ENCODE assay signal across 28 cellular contexts in genomic region chr14:103581954-103582703, GRCh38. TPM values are rescaled to one million over a fixed set of nuclear protein-coding genes. Genes with fewer than 3 reads are reported as not detected.
DNase-seq lines count a peak whose midpoint lies in the region; ATAC-seq and TF ChIP-seq lines count a peak whose summit lies in the region.
"Had no signal": no experiment of that assay in that cellular context is flagged by ENCODE, and none has a peak within 500 bp of the region (broad histone marks: within the 10 kb centered on the region; RNA-seq: fewer than 3 reads in every experiment).

No MANE protein-coding gene starts in this region.

- no peak for TF ChIP-seq RAD21 in SK-N-SH (IDR thresholded peaks at IDR 0.05; ENCODE audit: low read length)

- 92% methylated on average over 26 of the region's 26 CpGs for WGBS in right cardiac atrium
- WGBS in prostate gland, result 57% methylated on average over 21 of the region's 26 CpGs
- 95% methylated on average over 15 of the region's 26 CpGs for WGBS in SK-N-SH (ENCODE audit: low lambda C conversion rate)

- H3K4me2 ChIP-seq in SK-N-SH, result no peak overlapping the region

- H3K27me3 ChIP-seq in right cardiac atrium (ENCODE audit: control insufficient read depth, insufficient read depth) (no peaks in the 10 kb centered on the region), prostate gland (replicated peaks; ENCODE audit: insufficient read depth) (no peaks in the 10 kb centered on the region), SK-N-SH (ENCODE audit: insufficient read depth) (no peaks in the 10 kb centered on the region)
- H3K27me3 ChIP-seq: brain microvascular endothelial cell, gastrocnemius medialis, left lung, MG63 had no signal

- POLR2A ChIA-PET in SK-N-SH (lab: Yijun Ruan, JAX), result no interaction called here

- no peak overlapping the region for H2AFZ ChIP-seq in SK-N-SH (ENCODE audit: low read depth)

- H4K20me1 ChIP-seq in SK-N-SH (ENCODE audit: insufficient read depth), result no peaks in the 10 kb centered on the region; the same call in 1 of the 2 replicates

- TF ChIP-seq EP300 in SK-N-SH (IDR thresholded peaks at IDR 0.05; ENCODE audit: borderline replicate concordance in 1 of 2, low read depth in 1 of 2, low read length in 1 of 2), result no peak

- peak; percentile 38 to 47 for ATAC-seq in right cardiac atrium
- peak; percentile 96 for ATAC-seq in esophagus mucosa
- no peak for ATAC-seq in stimulated activated naive CD8-positive, alpha-beta T cell treated with anti-CD3 and anti-CD28 coated beads, Interleukin-15, Interleukin-2, amounts not matched to agents 100 U/mL and 50 U/mL, for 24 hours
- ATAC-seq in HG02884 (IDR thresholded peaks at IDR 0.05; ENCODE audit: unreplicated experiment), result no peak
- ATAC-seq: gastrocnemius medialis; left lung; naive thymus-derived CD8-positive, alpha-beta T cell had no signal

- peaks cover 58% of the 10 kb centered on the region for H3K79me2 ChIP-seq in SK-N-SH (ENCODE audit: insufficient read depth)

- CTCF ChIA-PET in SK-N-SH (lab: Yijun Ruan, JAX), result no interaction called here

- H3K4me3 ChIP-seq in right cardiac atrium (ENCODE audit: low read length) (no peak overlapping the region), prostate gland (no peak overlapping the region), SK-N-SH (ENCODE audit: low read depth in 2 of 2, low read length in 1 of 2) (no peak overlapping the region)
- H3K4me3 ChIP-seq: gastrocnemius medialis, left lung, MG63, SK-N-MC had no signal

- H3K27ac ChIP-seq in right cardiac atrium (ENCODE audit: low read length) (no peak overlapping the region), prostate gland (peak overlapping the region; percentile 30 to 56), SK-N-SH (ENCODE audit: low read depth in 2 of 2, low read length in 1 of 2) (no peak overlapping the region)
- H3K27ac ChIP-seq: brain microvascular endothelial cell, gastrocnemius medialis, left lung, SK-N-MC had no signal

- peaks cover 11% of the 10 kb centered on the region for H3F3A ChIP-seq in SK-N-SH (replicated peaks; ENCODE audit: insufficient read depth)

- no peak overlapping the region for H3K9ac ChIP-seq in SK-N-SH

- DNase-seq in right cardiac atrium, result no peak
- no peak for DNase-seq in cardiac septum (ENCODE audit: low spot score)
- DNase-seq in prostate gland (ENCODE audit: low spot score), result peak; percentile 69
- no peak for DNase-seq in SK-N-SH
- no peak for DNase-seq in stimulated activated naive CD8-positive, alpha-beta T cell treated with anti-CD3 and anti-CD28 coated beads, Interleukin-15, Interleukin-2, amounts not matched to agents 100 U/mL and 50 U/mL, for 24 hours
- no peak for DNase-seq in stimulated activated naive CD4-positive, alpha-beta T cell (lab: John Stamatoyannopoulos, UW)
- DNase-seq: activated CD4-positive, alpha-beta memory T cell treated with anti-CD3 and anti-CD28 coated beads for 36 hours; activated CD4-positive, CD25-positive, alpha-beta regulatory T cell treated with anti-CD3 and anti-CD28 coated beads, Interleukin-2, amount 50 U/mL, for 72 hours; activated CD8-positive, alpha-beta memory T cell treated with anti-CD3 and anti-CD28 coated beads, Interleukin-2, amount 50 U/mL, for 48 hours; activated naive CD4-positive, alpha-beta T cell treated with anti-CD3 and anti-CD28 coated beads, Interleukin-2, amount 10 ng/mL, durations not matched to agents 7 days and 5 days; amniotic stem cell; brain microvascular endothelial cell; CD4-positive, alpha-beta memory T cell; DMS 273 treated with DMSO at 0.1 percent for 48 hours; effector memory CD4-positive, alpha-beta T cell; EL; gastrocnemius medialis; left lung; MG63; naive thymus-derived CD8-positive, alpha-beta T cell; NCI-H2029 treated with DMSO at 0.1 percent for 48 hours; NCI-H226; NCI-H82; occipital lobe; stimulated activated CD8-positive, alpha-beta memory T cell treated with anti-CD3 and anti-CD28 coated beads, Interleukin-4, amount 100 ng/mL, for 48 hours had no signal

- H3K4me1 ChIP-seq in right cardiac atrium (ENCODE audit: control insufficient read depth, insufficient read depth, low read length) (no peaks in the 10 kb centered on the region), prostate gland (replicated peaks) (peaks cover 3% of the 10 kb centered on the region), SK-N-SH (ENCODE audit: control insufficient read depth in 1 of 2, insufficient read depth in 2 of 2, low read depth in 1 of 2, low read length in 1 of 2) (peaks cover 1 to 2% of the 10 kb centered on the region in 2 experiments; a peak in 2 of 4 replicates)
- H3K4me1 ChIP-seq: gastrocnemius medialis had no signal

- H3K36me3 ChIP-seq in prostate gland, result no peaks in the 10 kb centered on the region
- peaks cover 11 to 30% of the 10 kb centered on the region in 2 experiments for H3K36me3 ChIP-seq in SK-N-SH (replicated peaks in 1 of 2; ENCODE audit: control insufficient read depth in 1 of 2, insufficient read depth in 2 of 2, low read length in 1 of 2)

- no peak for TF ChIP-seq CTCF in prostate gland (IDR thresholded peaks at IDR 0.05)
- TF ChIP-seq CTCF in SK-N-SH (IDR thresholded peaks at IDR 0.05), result no peak

- H3K9me3 ChIP-seq in right cardiac atrium (ENCODE audit: control insufficient read depth, low read length) (no peaks in the 10 kb centered on the region), prostate gland (no peaks in the 10 kb centered on the region), SK-N-SH (no peaks in the 10 kb centered on the region)
- H3K9me3 ChIP-seq: gastrocnemius medialis, left lung, MG63 had no signal

- intact Hi-C loops in right cardiac atrium (cut with DNase I), result no loop called here
- intact Hi-C loops in cardiac septum (cut with DNase I), result no loop called here
- intact Hi-C loops in prostate gland (cut with DNase I), result no loop called here

- TF ChIP-seq POLR2A in prostate gland (IDR thresholded peaks at IDR 0.05), result no peak

- H3K9me2 ChIP-seq in SK-N-SH, result no peaks in the 10 kb centered on the region

TF ChIP-seq in SK-N-SH, 30 proteins besides CTCF, POLR2A, EP300 and RAD21 (continues in another document):
- no peak for TF ChIP-seq TAF1 (IDR thresholded peaks at IDR 0.05; ENCODE audit: borderline replicate concordance, low read depth, low read length)
- TF ChIP-seq FOXJ3 (CRISPR knock-in tag; IDR thresholded peaks at IDR 0.05), result no peak
- no peak for TF ChIP-seq ELF1 (IDR thresholded peaks at IDR 0.05)
- no peak for TF ChIP-seq CHD2 (IDR thresholded peaks at IDR 0.05; ENCODE audit: low read length, partially characterized antibody)
- no peak for TF ChIP-seq GABPA (IDR thresholded peaks at IDR 0.05; ENCODE audit: low read depth)
- TF ChIP-seq TCF12 (IDR thresholded peaks at IDR 0.05), result no peak
- no peak for TF ChIP-seq NRF1 (IDR thresholded peaks at IDR 0.05; ENCODE audit: low read depth, low read length)
- TF ChIP-seq POLR2AphosphoS5 (IDR thresholded peaks at IDR 0.05; ENCODE audit: low read depth, low read length), result no peak
- TF ChIP-seq FOSL2 (IDR thresholded peaks at IDR 0.05; ENCODE audit: borderline replicate concordance, low read depth), result no peak
- TF ChIP-seq EZH2phosphoT487 (IDR thresholded peaks at IDR 0.05; ENCODE audit: borderline replicate concordance, low read depth), result no peak
- TF ChIP-seq NFIC (IDR thresholded peaks at IDR 0.05; ENCODE audit: borderline replicate concordance), result no peak
- TF ChIP-seq IRF3 (IDR thresholded peaks at IDR 0.05; ENCODE audit: low read depth, low read length), result no peak
- no peak for TF ChIP-seq JUND (IDR thresholded peaks at IDR 0.05)

RNA-seq across cellular contexts. Expression of gene COA8, which starts 19.4 kb away (rescaled TPM):
- total RNA-seq in right cardiac atrium (10 to 100 TPM; 33.8 to 43.5 (median 41.7) TPM), cardiac septum (43.8 TPM), esophagus mucosa (30.3 TPM), prostate gland (10 to 100 TPM; 24.3 to 24.9 TPM)
- polyA plus RNA-seq in right cardiac atrium (60.8 TPM), SK-N-SH (2012; rRNA removed) (25.2 and 25.4 TPM in 2 replicates)
- 29.8 and 31.6 TPM in 2 replicates for polyA plus RNA-seq in SK-N-SH (2012; cell fraction: cytosol; rRNA removed)
- polyA plus RNA-seq in SK-N-SH (2012; cell fraction: nucleus; rRNA removed), result 4.9 and 8.9 TPM in 2 replicates

RNA-seq across cellular contexts. Expression of gene BAG5, which starts 19.7 kb away (rescaled TPM):
- 10 to 100 TPM; 18.9 to 23.6 (median 19.5) TPM for total RNA-seq in right cardiac atrium
- polyA plus RNA-seq in right cardiac atrium, result 7.7 TPM
- 20.1 TPM for total RNA-seq in cardiac septum
- total RNA-seq in esophagus mucosa, result 23.6 TPM
- 10 to 100 TPM; 31.2 to 33.3 TPM for total RNA-seq in prostate gland
- 5.2 and 5.9 TPM in 2 replicates for polyA plus RNA-seq in SK-N-SH (2012; rRNA removed)
- 7.9 and 8.3 TPM in 2 replicates for polyA plus RNA-seq in SK-N-SH (2012; cell fraction: cytosol; rRNA removed)
- polyA plus RNA-seq in SK-N-SH (2012; cell fraction: nucleus; rRNA removed), result 3.4 and 5.4 TPM in 2 replicates

RNA-seq across cellular contexts. Expression of gene KLC1, which starts 46.9 kb away (rescaled TPM):
- total RNA-seq in right cardiac atrium, result 100 to 1,000 TPM; 110 to 137 (median 129) TPM
- polyA plus RNA-seq in right cardiac atrium, result 112 TPM
- 219 TPM for total RNA-seq in cardiac septum
- total RNA-seq in esophagus mucosa, result 80.3 TPM
- total RNA-seq in prostate gland, result 100 to 1,000 TPM; 168 to 287 TPM
- polyA plus RNA-seq in SK-N-SH (2012; rRNA removed), result 211 and 308 TPM in 2 replicates
- 210 and 230 TPM in 2 replicates for polyA plus RNA-seq in SK-N-SH (2012; cell fraction: cytosol; rRNA removed)
- 366 and 455 TPM in 2 replicates for polyA plus RNA-seq in SK-N-SH (2012; cell fraction: nucleus; rRNA removed)

RNA-seq across cellular contexts. Expression of gene TRMT61A, which starts 53.1 kb away (rescaled TPM):
- total RNA-seq in right cardiac atrium (1 to 10 TPM; 4.8 to 6.9 (median 6.5) TPM), cardiac septum (5.2 TPM), esophagus mucosa (6.1 TPM), prostate gland (10 to 100 TPM; 19.6 to 40.4 TPM)
- polyA plus RNA-seq in right cardiac atrium (6.2 TPM), SK-N-SH (2012; rRNA removed) (15.8 and 18.1 TPM in 2 replicates)
- 6.9 and 12.1 TPM in 2 replicates for polyA plus RNA-seq in SK-N-SH (2012; cell fraction: cytosol; rRNA removed)
- polyA plus RNA-seq in SK-N-SH (2012; cell fraction: nucleus; rRNA removed), result 32.9 and 37.6 TPM in 2 replicates

RNA-seq across cellular contexts. Expression of gene CKB, which starts 59.5 kb away (rescaled TPM):
- total RNA-seq in right cardiac atrium (100 to 1,000 TPM; 478 to 697 (median 542) TPM), cardiac septum (327 TPM), esophagus mucosa (17.8 TPM), prostate gland (1,000 to 10,000 TPM; 1,199 to 1,838 TPM)
- polyA plus RNA-seq in right cardiac atrium (843 TPM), SK-N-SH (2012; rRNA removed) (47.6 and 53.0 TPM in 2 replicates)
- 24.1 and 41.5 TPM in 2 replicates for polyA plus RNA-seq in SK-N-SH (2012; cell fraction: cytosol; rRNA removed)
- 111 and 208 TPM in 2 replicates for polyA plus RNA-seq in SK-N-SH (2012; cell fraction: nucleus; rRNA removed)

Comparison
In these comparisons a context has a peak if more than half of its experiments do, and no peak if none do; other contexts are left out.
1. ATAC-seq: peak in right cardiac atrium (2 of 2) and esophagus mucosa (single experiment); none in stimulated activated naive CD8-positive, alpha-beta T cell treated with anti-CD3 and anti-CD28 coated beads, Interleukin-15, Interleukin-2, amounts not matched to agents 100 U/mL and 50 U/mL, for 24 hours (single experiment) and HG02884 (single experiment).
2. H3K27ac ChIP-seq: peak in prostate gland (2 of 2); none in right cardiac atrium (single experiment) and SK-N-SH (0 of 2).